In the genomic region with DNA sequence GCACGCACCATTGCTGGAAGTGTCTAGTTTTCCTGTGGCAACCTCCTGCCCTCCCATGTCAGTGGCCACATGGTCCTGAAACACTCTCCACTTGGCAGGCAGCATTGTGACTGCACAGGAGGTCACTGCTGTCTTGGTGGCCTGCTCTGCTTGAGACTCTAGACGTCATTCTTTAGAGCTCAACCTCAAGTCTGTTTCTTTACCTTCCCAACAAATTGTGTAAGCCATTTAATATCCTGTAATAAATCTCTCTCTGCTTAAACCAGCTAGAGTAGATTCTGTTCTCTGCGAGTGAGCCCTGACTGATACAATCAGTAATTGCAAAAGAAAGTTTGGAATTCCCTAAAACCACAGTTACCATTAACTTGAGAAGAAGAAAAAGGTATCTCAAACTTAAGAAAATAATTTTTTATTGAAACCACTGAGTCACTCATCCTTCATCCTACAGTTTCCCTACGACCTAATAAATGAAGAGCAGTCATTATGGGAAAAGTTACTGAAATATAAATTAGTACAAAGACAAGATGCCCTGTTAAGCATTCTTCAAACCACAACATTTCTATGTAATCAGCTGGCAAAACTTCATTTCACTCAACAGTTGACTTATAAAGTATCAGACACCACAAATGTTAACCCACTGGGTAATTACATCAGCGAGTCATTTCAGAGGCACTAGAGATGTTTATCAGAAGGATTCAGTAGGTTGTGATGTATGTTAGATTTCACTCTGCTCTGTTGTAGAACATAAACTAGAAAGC, we compare ENCODE assay signal across 9 cellular contexts. TPM values are rescaled to one million over a fixed set of nuclear protein-coding genes. Genes with fewer than 3 reads are reported as not detected.
DNase-seq lines count a peak whose midpoint lies in the region; TF ChIP-seq lines count a peak whose summit lies in the region.
"Had no signal": no experiment of that assay in that cellular context is flagged by ENCODE, and none has a peak within 500 bp of the region (broad histone marks: within the 10 kb centered on the region; RNA-seq: fewer than 3 reads in every experiment).

No MANE protein-coding gene starts in this region.

- no peaks in the 10 kb centered on the region for H3K9me3 Mint-ChIP-seq in activated CD4-positive, alpha-beta memory T cell treated with anti-CD3 and anti-CD28 coated beads for 36 hours
- no peaks in the 10 kb centered on the region for H3K9me3 Mint-ChIP-seq in activated CD4-positive, alpha-beta memory T cell treated with anti-CD3 and anti-CD28 coated beads, Interleukin-2, amount 10 ng/mL, durations not matched to agents 7 days and 5 days

- POLR2A ChIA-PET in activated CD4-positive, alpha-beta memory T cell treated with anti-CD3 and anti-CD28 coated beads for 36 hours (lab: Charles Lee), result interaction anchor here (0.9 to 3.4 kb wide), 5 partner anchors 16 to 27 kb away, joined by 3 to 20 read pairs (median 6); a partner anchor contains a TSS
- POLR2A ChIA-PET in activated CD4-positive, alpha-beta memory T cell treated with anti-CD3 and anti-CD28 coated beads, Interleukin-2, amount 10 ng/mL, durations not matched to agents 7 days and 5 days (lab: Charles Lee), result interaction anchor here (0.7 to 1.1 kb wide), 2 partner anchors 18 to 79 kb away, joined by 3 read pairs; no protein-coding TSS in a partner anchor

- H3K36me3 Mint-ChIP-seq in activated CD4-positive, alpha-beta memory T cell treated with anti-CD3 and anti-CD28 coated beads for 36 hours, result peaks cover 8% of the 10 kb centered on the region
- H3K36me3 Mint-ChIP-seq in activated CD4-positive, alpha-beta memory T cell treated with anti-CD3 and anti-CD28 coated beads, Interleukin-2, amount 10 ng/mL, durations not matched to agents 7 days and 5 days (ENCODE audit: low read depth), result peaks cover 10% of the 10 kb centered on the region

- H3K27ac Mint-ChIP-seq in activated CD4-positive, alpha-beta memory T cell treated with anti-CD3 and anti-CD28 coated beads for 36 hours, result peak overlapping the region; percentile 71
- no peak overlapping the region for H3K27ac Mint-ChIP-seq in activated CD4-positive, alpha-beta memory T cell treated with anti-CD3 and anti-CD28 coated beads, Interleukin-2, amount 10 ng/mL, durations not matched to agents 7 days and 5 days
- H3K27ac Mint-ChIP-seq: B cell had no signal

- H3K4me3 Mint-ChIP-seq in activated CD4-positive, alpha-beta memory T cell treated with anti-CD3 and anti-CD28 coated beads for 36 hours, result peak overlapping the region; percentile 23
- H3K4me3 Mint-ChIP-seq in activated CD4-positive, alpha-beta memory T cell treated with anti-CD3 and anti-CD28 coated beads, Interleukin-2, amount 10 ng/mL, durations not matched to agents 7 days and 5 days, result no peak overlapping the region
- H3K4me3 Mint-ChIP-seq: B cell had no signal

- intact Hi-C loops in activated CD4-positive, alpha-beta memory T cell treated with anti-CD3 and anti-CD28 coated beads for 36 hours (cut with micrococcal nuclease), result loop anchor here (1.0 to 5.0 kb wide), 4 partner anchors 16 to 533 kb away; no protein-coding TSS in a partner anchor

- H3K4me1 Mint-ChIP-seq in activated CD4-positive, alpha-beta memory T cell treated with anti-CD3 and anti-CD28 coated beads for 36 hours (ENCODE audit: low read depth), result peaks cover 52% of the 10 kb centered on the region
- H3K4me1 Mint-ChIP-seq in activated CD4-positive, alpha-beta memory T cell treated with anti-CD3 and anti-CD28 coated beads, Interleukin-2, amount 10 ng/mL, durations not matched to agents 7 days and 5 days, result peaks cover 35% of the 10 kb centered on the region

- no peak for DNase-seq in activated CD4-positive, alpha-beta memory T cell treated with anti-CD3 and anti-CD28 coated beads for 36 hours
- DNase-seq in activated CD4-positive, alpha-beta memory T cell treated with anti-CD3 and anti-CD28 coated beads, Interleukin-2, amount 10 ng/mL, durations not matched to agents 7 days and 5 days, result no peak
- DNase-seq in RPMI7951 (ENCODE audit: low read depth) (peak; percentile 67), fibroblast of villous mesenchyme (ENCODE audit: low read depth) (peak; percentile 96), stromal cell of bone marrow (ENCODE audit: low read depth) (peak; percentile 16), HUDEP-2 (lab: John Stamatoyannopoulos, UW; ENCODE audit: unreplicated experiment in 76 of 76) (no peak), mucosa of gallbladder (ENCODE audit: low spot score) (no peak)
- no peak for DNase-seq in stimulated activated naive CD4-positive, alpha-beta T cell (lab: John Stamatoyannopoulos, UW)

- CTCF ChIA-PET in activated CD4-positive, alpha-beta memory T cell treated with anti-CD3 and anti-CD28 coated beads for 36 hours (lab: Charles Lee), result no interaction called here
- CTCF ChIA-PET in activated CD4-positive, alpha-beta memory T cell treated with anti-CD3 and anti-CD28 coated beads, Interleukin-2, amount 10 ng/mL, durations not matched to agents 7 days and 5 days (lab: Charles Lee), result no interaction called here

- H3K27me3 Mint-ChIP-seq in activated CD4-positive, alpha-beta memory T cell treated with anti-CD3 and anti-CD28 coated beads for 36 hours, result no peaks in the 10 kb centered on the region
- H3K27me3 Mint-ChIP-seq in activated CD4-positive, alpha-beta memory T cell treated with anti-CD3 and anti-CD28 coated beads, Interleukin-2, amount 10 ng/mL, durations not matched to agents 7 days and 5 days, result no peaks in the 10 kb centered on the region
- H3K27me3 Mint-ChIP-seq: B cell had no signal

- no peak overlapping the region for H3K4me3 ChIP-seq in fibroblast of villous mesenchyme (ENCODE audit: low read depth, low read length)

- TF ChIP-seq CTCF in fibroblast of villous mesenchyme (IDR thresholded peaks at IDR 0.05; ENCODE audit: insufficient read depth, low read depth, low read length), result no peak

RNA-seq across cellular contexts. Expression of a gene that starts 18.0 kb away (rescaled TPM):
- 1 to 10 TPM; 7.5 to 7.9 TPM for total RNA-seq in activated CD4-positive, alpha-beta memory T cell treated with anti-CD3 and anti-CD28 coated beads for 36 hours
- 1 to 10 TPM; 7.3 to 7.8 TPM for total RNA-seq in activated CD4-positive, alpha-beta memory T cell treated with anti-CD3 and anti-CD28 coated beads, Interleukin-2, amount 10 ng/mL, durations not matched to agents 7 days and 5 days
- 37.5 and 41.5 TPM in 2 replicates for total RNA-seq in RPMI7951 (2014; rRNA removed; shearing (Covaris generic))
- 22.5 and 43.2 TPM in 2 replicates for total RNA-seq in fibroblast of villous mesenchyme
- total RNA-seq in mucosa of gallbladder, result 35.2 TPM

Comparison
In these comparisons a context has a peak if more than half of its experiments do, and no peak if none do; other contexts are left out.
1. DNase-seq: peak in RPMI7951 (single experiment), fibroblast of villous mesenchyme (single experiment) and stromal cell of bone marrow (single experiment); none in activated CD4-positive, alpha-beta memory T cell treated with anti-CD3 and anti-CD28 coated beads for 36 hours (single experiment), activated CD4-positive, alpha-beta memory T cell treated with anti-CD3 and anti-CD28 coated beads, Interleukin-2, amount 10 ng/mL, durations not matched to agents 7 days and 5 days (single experiment), HUDEP-2 (0 of 76), stimulated activated naive CD4-positive, alpha-beta T cell (0 of 6) and mucosa of gallbladder (single experiment).